Comparison of ENCODE assay signal across 2 cellular contexts in genomic region chr11:100687630-100688395, GRCh38.
TF ChIP-seq lines count a peak whose summit lies in the region.

No MANE protein-coding gene starts in this region.

TF ChIP-seq in GM23338, 12 proteins besides CTCF, POLR2A, EP300 and RAD21:
- TF ChIP-seq POLR2AphosphoS5 (IDR thresholded peaks at IDR 0.05; ENCODE audit: low read depth) (no peak; the same call in 1 of the 2 replicates), CREB1 (CRISPR knock-in tag; IDR thresholded peaks at IDR 0.05; ENCODE audit: low read depth) (0 out of 2 replicates have a peak, but pooled peaks have one; percentile 14), ZNF462 (CRISPR knock-in tag; IDR thresholded peaks at IDR 0.05) (0 out of 2 replicates have a peak, but pooled peaks have one; percentile 4)

TF ChIP-seq in endothelial cell of umbilical vein, 7 proteins besides CTCF, POLR2A, EP300 and RAD21:
- TF ChIP-seq JUN (IDR thresholded peaks at IDR 0.05; ENCODE audit: borderline replicate concordance, insufficient read depth, insufficient read length, low read depth) (no peak), MYC (IDR thresholded peaks at IDR 0.05; ENCODE audit: low read depth, low read length) (no peak), GATA2 (IDR thresholded peaks at IDR 0.05; ENCODE audit: insufficient read depth, insufficient read length, low read depth, low read length) (no peak)
TF ChIP-seq in endothelial cell of umbilical vein: peak in this region for 0.
